ENCODE assay signal across 1 cellular context in genomic region chr22:40681451-40681850, GRCh38.
TF ChIP-seq lines count a peak whose summit lies in the region.

No MANE protein-coding gene starts in this region.

TF ChIP-seq in H1, 55 proteins besides CTCF, POLR2A, EP300 and RAD21:
- TF ChIP-seq GTF2F1 (IDR thresholded peaks at IDR 0.05; ENCODE audit: borderline replicate concordance, low read depth, low read length) (no peak), RNF2 (IDR thresholded peaks at IDR 0.05; ENCODE audit: borderline replicate concordance, low read depth, low read length, missing control alignments, poor library complexity, severe bottlenecking) (no peak), NRF1 (IDR thresholded peaks at IDR 0.05; ENCODE audit: low read depth, low read length) (no peak), CHD7 (IDR thresholded peaks at IDR 0.05; ENCODE audit: insufficient replicate concordance, low read length) (no peak), FOSL1 (IDR thresholded peaks at IDR 0.05; ENCODE audit: insufficient read depth, low read depth, low read length) (no peak), CBX8 (IDR thresholded peaks at IDR 0.05; ENCODE audit: borderline replicate concordance, low read depth, low read length) (no peak), ZNF274 (IDR thresholded peaks at IDR 0.05; ENCODE audit: borderline replicate concordance, extremely low read depth, low read length) (no peak), BCL11A (IDR thresholded peaks at IDR 0.05; ENCODE audit: low read depth in 2 of 2, low read length in 2 of 2) (no peak), HDAC6 (IDR thresholded peaks at IDR 0.05; ENCODE audit: low read depth, low read length) (no peak), TEAD4 (IDR thresholded peaks at IDR 0.05; ENCODE audit: low read depth, low read length) (no peak), TBP (IDR thresholded peaks at IDR 0.05; ENCODE audit: low read depth, low read length) (no peak), JUND (IDR thresholded peaks at IDR 0.05; ENCODE audit: low read length) (no peak), TAF1 (IDR thresholded peaks at IDR 0.05; ENCODE audit: low read depth, low read length) (no peak), KDM1A (IDR thresholded peaks at IDR 0.05; ENCODE audit: borderline replicate concordance, low read length) (no peak), TCF12 (IDR thresholded peaks at IDR 0.05; ENCODE audit: low read depth, low read length) (no peak), TAF7 (optimal IDR thresholded peaks at IDR 0.05; ENCODE audit: borderline replicate concordance, low read depth, low read length) (no peak), SIRT6 (IDR thresholded peaks at IDR 0.05; ENCODE audit: low read length) (no peak)
